ENCODE assay signal across 1 cellular context in the genomic region with DNA sequence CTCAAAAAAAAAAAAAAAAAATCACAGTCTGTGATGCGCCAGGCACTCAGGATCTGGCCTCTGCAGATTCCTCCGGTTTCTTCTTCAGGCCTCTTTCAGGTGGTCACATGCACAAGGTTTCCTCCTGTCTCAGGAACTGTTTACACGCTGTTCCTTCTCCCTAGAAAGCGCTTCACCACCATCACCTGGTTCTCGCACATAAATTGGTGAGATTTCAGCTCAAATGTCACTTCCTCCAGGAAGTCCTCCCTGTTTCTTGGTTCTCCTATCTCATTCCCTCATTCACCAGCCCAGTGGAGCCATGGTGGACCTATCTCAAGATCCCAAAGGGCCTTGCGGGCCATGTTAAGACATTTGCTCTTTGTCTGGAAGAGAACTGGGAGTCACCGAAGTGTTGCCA.
A peak's percentile ranks its signal among the peaks of the same experiment; 100 is the strongest.
TF ChIP-seq lines count a peak whose summit lies in the region.

No MANE protein-coding gene starts in this region.

TF ChIP-seq in K562, 482 proteins besides CTCF, POLR2A, EP300 and RAD21 (continued from another document):
- no peak for TF ChIP-seq PML (IDR thresholded peaks at IDR 0.05; ENCODE audit: low read length)
- no peak for TF ChIP-seq MCM7 (IDR thresholded peaks at IDR 0.05)
- TF ChIP-seq, protein P1, sequence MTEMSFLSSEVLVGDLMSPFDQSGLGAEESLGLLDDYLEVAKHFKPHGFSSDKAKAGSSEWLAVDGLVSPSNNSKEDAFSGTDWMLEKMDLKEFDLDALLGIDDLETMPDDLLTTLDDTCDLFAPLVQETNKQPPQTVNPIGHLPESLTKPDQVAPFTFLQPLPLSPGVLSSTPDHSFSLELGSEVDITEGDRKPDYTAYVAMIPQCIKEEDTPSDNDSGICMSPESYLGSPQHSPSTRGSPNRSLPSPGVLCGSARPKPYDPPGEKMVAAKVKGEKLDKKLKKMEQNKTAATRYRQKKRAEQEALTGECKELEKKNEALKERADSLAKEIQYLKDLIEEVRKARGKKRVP (CRISPR knock-in tag; IDR thresholded peaks at IDR 0.05), result no peak
- no peak for TF ChIP-seq CLOCK (CRISPR knock-in tag; IDR thresholded peaks at IDR 0.05; ENCODE audit: borderline replicate concordance)
- TF ChIP-seq SMARCA5 (IDR thresholded peaks at IDR 0.05), result peak; percentile 40; the same call in 1 of the 2 replicates
- TF ChIP-seq ZNF695 (CRISPR knock-in tag; IDR thresholded peaks at IDR 0.05), result no peak
- no peak for TF ChIP-seq GTF2F1 (IDR thresholded peaks at IDR 0.05; ENCODE audit: low read depth, low read length)
